10 cellular contexts compared by ENCODE assay signal in the genomic region with DNA sequence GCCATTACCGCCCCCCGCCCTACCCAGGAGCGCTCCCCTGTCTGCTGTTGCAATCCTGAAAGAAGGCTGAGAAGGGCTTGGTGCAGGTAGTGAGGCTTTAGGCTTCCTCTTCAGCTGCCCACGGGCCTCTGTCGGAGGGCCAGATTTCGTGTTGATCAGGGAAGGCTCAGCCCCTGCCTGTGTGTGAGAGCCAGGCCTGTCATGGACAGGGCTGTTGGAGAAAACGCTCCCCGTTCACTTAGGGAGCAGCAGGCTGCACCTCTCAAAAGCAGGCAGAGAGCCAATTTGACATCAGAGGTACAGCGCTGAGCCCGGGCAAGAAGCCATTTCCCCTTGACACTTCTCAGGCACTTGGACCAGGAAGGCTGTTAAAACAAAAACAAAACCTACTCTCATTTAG. TPM values are rescaled to one million over a fixed set of nuclear protein-coding genes. Genes with fewer than 3 reads are reported as not detected.
DNase-seq lines count a peak whose midpoint lies in the region; ATAC-seq and TF ChIP-seq lines count a peak whose summit lies in the region.
"Had no signal": no experiment of that assay in that cellular context is flagged by ENCODE, and none has a peak within 500 bp of the region (broad histone marks: within the 10 kb centered on the region; RNA-seq: fewer than 3 reads in every experiment).

No MANE protein-coding gene starts in this region.

- no peak for TF ChIP-seq POLR2A in spleen (IDR thresholded peaks at IDR 0.05)

- CTCF ChIA-PET in WTC11 (lab: Charles Lee), result interaction anchor here (0.6 to 3.3 kb wide), 20 partner anchors 10 to 493 kb away, joined by 3 to 50 read pairs (median 3); no protein-coding TSS in a partner anchor

- intact Hi-C loops in spleen (cut with DNase I; ENCODE audit: low total_unique reads), result loop anchor here (10.0 kb wide), 1 partner anchor 843 kb away; no protein-coding TSS in a partner anchor

- 51 to 71% (median 55%) methylated on average over 8 to 10 of the region's 10 CpGs for WGBS in spleen, 5 donors

- POLR2A ChIA-PET in WTC11 (lab: Charles Lee), result interaction anchor here (1.0 kb wide), 1 partner anchor 9 kb away, joined by 3 read pairs; no protein-coding TSS in a partner anchor

- H3K9me3 Mint-ChIP-seq in WTC11, result no peaks in the 10 kb centered on the region

- peaks cover 0 to 5% (median 0%) of the 10 kb centered on the region in 7 donors for H3K27me3 ChIP-seq in spleen (replicated peaks in 1 of 7)
- H3K27me3 ChIP-seq: BLaER1 had no signal

- H3K27ac ChIP-seq in spleen, result no peak overlapping the region
- H3K27ac ChIP-seq: BLaER1 had no signal

- peak; percentile 56 for DNase-seq in activated effector memory CD4-positive, alpha-beta T cell treated with anti-CD3 and anti-CD28 coated beads, Interleukin-2, amount 50 U/mL, for 16 hours
- no peak for DNase-seq in activated effector memory CD4-positive, alpha-beta T cell treated with Interleukin-2 at 50 U/mL for 16 hours
- no peak for DNase-seq in WTC11 (ENCODE audit: low spot score)
- peak; percentile 65 for DNase-seq in spleen
- DNase-seq in KG1 (lab: John Stamatoyannopoulos, UW), result no peak
- DNase-seq in NK-92 (lab: John Stamatoyannopoulos, UW; ENCODE audit: unreplicated experiment), result no peak
- DNase-seq: SIG-M5 had no signal

- no peaks in the 10 kb centered on the region; the same call in 1 of the 2 replicates for H3K27me3 Mint-ChIP-seq in WTC11 (ENCODE audit: low read depth)

- no peaks in the 10 kb centered on the region for H3K36me3 ChIP-seq in spleen
- H3K36me3 ChIP-seq: BLaER1 had no signal

- H3K4me3 Mint-ChIP-seq in WTC11, result no peak overlapping the region

- 0 out of 2 replicates have a peak, but pooled peaks cover 2% of the 10 kb centered on the region for H3K4me1 Mint-ChIP-seq in WTC11

- peaks cover 0 to 10% (median 8%) of the 10 kb centered on the region in 6 donors for H3K4me1 ChIP-seq in spleen
- H3K4me1 ChIP-seq: BLaER1 had no signal

- H3K9me3 ChIP-seq in spleen, result no peaks in the 10 kb centered on the region
- H3K9me3 ChIP-seq: BLaER1 had no signal

- ATAC-seq in HG03378 (IDR thresholded peaks at IDR 0.05; ENCODE audit: unreplicated experiment), result peak; percentile 20
- peak; percentile 14 for ATAC-seq in WTC11
- no peak for ATAC-seq in GM21360 (IDR thresholded peaks at IDR 0.05; ENCODE audit: unreplicated experiment)

- H3K36me3 Mint-ChIP-seq in WTC11, result no peaks in the 10 kb centered on the region

- H3K27ac Mint-ChIP-seq in WTC11, result no peak overlapping the region

- TF ChIP-seq CTCF in WTC11 (IDR thresholded peaks at IDR 0.05) (no peak), spleen (IDR thresholded peaks at IDR 0.05 in 8 of 11, conservative IDR thresholded peaks at IDR 0.05 in 3 of 11) (no peak)

- H3K4me3 ChIP-seq in spleen, result peak overlapping the region in 1 of 8 donors; percentile 13
- H3K4me3 ChIP-seq: BLaER1 had no signal

TF ChIP-seq in WTC11, 78 proteins besides CTCF, POLR2A, EP300 and RAD21:
- TF ChIP-seq ESRRA (CRISPR knock-in tag; IDR thresholded peaks at IDR 0.05; ENCODE audit: borderline replicate concordance) (no peak), NR2C2 (CRISPR knock-in tag; IDR thresholded peaks at IDR 0.05) (no peak), JAZF1 (CRISPR knock-in tag; IDR thresholded peaks at IDR 0.05) (no peak), ZNF416 (CRISPR knock-in tag; IDR thresholded peaks at IDR 0.05) (no peak), NFYB (CRISPR knock-in tag; conservative IDR thresholded peaks at IDR 0.05; ENCODE audit: low read depth) (no peak), ELF4 (CRISPR knock-in tag; IDR thresholded peaks at IDR 0.05; ENCODE audit: low read depth) (no peak), OVOL2 (CRISPR knock-in tag; IDR thresholded peaks at IDR 0.05; ENCODE audit: borderline replicate concordance) (no peak)
- TF ChIP-seq, protein P1, sequence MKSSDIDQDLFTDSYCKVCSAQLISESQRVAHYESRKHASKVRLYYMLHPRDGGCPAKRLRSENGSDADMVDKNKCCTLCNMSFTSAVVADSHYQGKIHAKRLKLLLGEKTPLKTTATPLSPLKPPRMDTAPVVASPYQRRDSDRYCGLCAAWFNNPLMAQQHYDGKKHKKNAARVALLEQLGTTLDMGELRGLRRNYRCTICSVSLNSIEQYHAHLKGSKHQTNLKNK (CRISPR knock-in tag; IDR thresholded peaks at IDR 0.05), result no peak
- TF ChIP-seq, protein P2, sequence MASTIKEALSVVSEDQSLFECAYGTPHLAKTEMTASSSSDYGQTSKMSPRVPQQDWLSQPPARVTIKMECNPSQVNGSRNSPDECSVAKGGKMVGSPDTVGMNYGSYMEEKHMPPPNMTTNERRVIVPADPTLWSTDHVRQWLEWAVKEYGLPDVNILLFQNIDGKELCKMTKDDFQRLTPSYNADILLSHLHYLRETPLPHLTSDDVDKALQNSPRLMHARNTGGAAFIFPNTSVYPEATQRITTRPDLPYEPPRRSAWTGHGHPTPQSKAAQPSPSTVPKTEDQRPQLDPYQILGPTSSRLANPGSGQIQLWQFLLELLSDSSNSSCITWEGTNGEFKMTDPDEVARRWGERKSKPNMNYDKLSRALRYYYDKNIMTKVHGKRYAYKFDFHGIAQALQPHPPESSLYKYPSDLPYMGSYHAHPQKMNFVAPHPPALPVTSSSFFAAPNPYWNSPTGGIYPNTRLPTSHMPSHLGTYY (CRISPR knock-in tag; IDR thresholded peaks at IDR 0.05), result no peak
- TF ChIP-seq, protein P3, sequence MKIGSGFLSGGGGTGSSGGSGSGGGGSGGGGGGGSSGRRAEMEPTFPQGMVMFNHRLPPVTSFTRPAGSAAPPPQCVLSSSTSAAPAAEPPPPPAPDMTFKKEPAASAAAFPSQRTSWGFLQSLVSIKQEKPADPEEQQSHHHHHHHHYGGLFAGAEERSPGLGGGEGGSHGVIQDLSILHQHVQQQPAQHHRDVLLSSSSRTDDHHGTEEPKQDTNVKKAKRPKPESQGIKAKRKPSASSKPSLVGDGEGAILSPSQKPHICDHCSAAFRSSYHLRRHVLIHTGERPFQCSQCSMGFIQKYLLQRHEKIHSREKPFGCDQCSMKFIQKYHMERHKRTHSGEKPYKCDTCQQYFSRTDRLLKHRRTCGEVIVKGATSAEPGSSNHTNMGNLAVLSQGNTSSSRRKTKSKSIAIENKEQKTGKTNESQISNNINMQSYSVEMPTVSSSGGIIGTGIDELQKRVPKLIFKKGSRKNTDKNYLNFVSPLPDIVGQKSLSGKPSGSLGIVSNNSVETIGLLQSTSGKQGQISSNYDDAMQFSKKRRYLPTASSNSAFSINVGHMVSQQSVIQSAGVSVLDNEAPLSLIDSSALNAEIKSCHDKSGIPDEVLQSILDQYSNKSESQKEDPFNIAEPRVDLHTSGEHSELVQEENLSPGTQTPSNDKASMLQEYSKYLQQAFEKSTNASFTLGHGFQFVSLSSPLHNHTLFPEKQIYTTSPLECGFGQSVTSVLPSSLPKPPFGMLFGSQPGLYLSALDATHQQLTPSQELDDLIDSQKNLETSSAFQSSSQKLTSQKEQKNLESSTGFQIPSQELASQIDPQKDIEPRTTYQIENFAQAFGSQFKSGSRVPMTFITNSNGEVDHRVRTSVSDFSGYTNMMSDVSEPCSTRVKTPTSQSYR (CRISPR knock-in tag; IDR thresholded peaks at IDR 0.05), result no peak

RNA-seq across cellular contexts. Expression of a gene that starts 19.0 kb away (rescaled TPM):
- total RNA-seq in WTC11 (2021) (not detected in 3 replicates), spleen (not detected)
- polyA plus RNA-seq in spleen, result under 1 TPM; 0.09 to 0.20 (median 0.10) TPM

RNA-seq across cellular contexts. Expression of a gene that starts 35.1 kb away (rescaled TPM):
- total RNA-seq in WTC11 (2021) (not detected in 3 replicates), spleen (1 to 10 TPM in 4 of 7 donors, under 1 TPM in 1, not detected in 2; 0.57 to 2.2 (median 1.1) TPM)
- polyA plus RNA-seq in spleen, result 1 to 10 TPM; 1.2 to 3.6 (median 1.4) TPM

Comparison
In these comparisons a context has a peak if more than half of its experiments do, and no peak if none do; other contexts are left out.
1. DNase-seq: peak in activated effector memory CD4-positive, alpha-beta T cell treated with anti-CD3 and anti-CD28 coated beads, Interleukin-2, amount 50 U/mL, for 16 hours (single experiment) and spleen (single experiment); none in activated effector memory CD4-positive, alpha-beta T cell treated with Interleukin-2 at 50 U/mL for 16 hours (single experiment), WTC11 (single experiment), KG1 (single experiment) and NK-92 (single experiment).